Comparison of ENCODE assay signal across 8 cellular contexts in genomic region chr7:23373151-23374004, GRCh38.
DNase-seq lines count a peak whose midpoint lies in the region; ATAC-seq and TF ChIP-seq lines count a peak whose summit lies in the region.

No MANE protein-coding gene starts in this region.

- peak; percentile 57 for ATAC-seq in HG03196 (IDR thresholded peaks at IDR 0.05; ENCODE audit: unreplicated experiment)

- H3K4me3 ChIP-seq in lower leg skin (ENCODE audit: low read depth, poor library complexity, severe bottlenecking): no peak overlapping the region

- 67 to 74% methylated on average over 6 of the region's 6 CpGs for WGBS in lower leg skin, 2 donors

- intact Hi-C loops in lower leg skin (cut with DNase I; ENCODE audit: low total_unique reads): no loop called here

- TF ChIP-seq CTCF in lower leg skin (IDR thresholded peaks at IDR 0.05): no peak

- no peak for TF ChIP-seq POLR2A in lower leg skin (IDR thresholded peaks at IDR 0.05)

- peak; percentile 24 for DNase-seq in activated CD4-positive, alpha-beta T cell treated with anti-CD3 and anti-CD28 coated beads for 1 hour
- no peak for DNase-seq in activated CD4-positive, alpha-beta T cell treated with anti-CD3 and anti-CD28 coated beads, Interleukin-2, amount 50 U/mL, for 1 hour
- DNase-seq in T follicular helper cell (ENCODE audit: low read depth): peak; percentile 14
- peak; percentile 37 to 88 for DNase-seq in dermis microvascular lymphatic vessel endothelial cell (ENCODE audit: low read depth in 2 of 2)
- DNase-seq in epidermal melanocyte (ENCODE audit: insufficient read length, low spot score): no peak
- no peak for DNase-seq in SKM-1 (lab: John Stamatoyannopoulos, UW; ENCODE audit: unreplicated experiment)
- DNase-seq in lower leg skin (ENCODE audit: low spot score in 2 of 2): no peak

Comparison
In these comparisons a context has a peak if more than half of its experiments do, and no peak if none do; other contexts are left out.
1. DNase-seq: peak in activated CD4-positive, alpha-beta T cell treated with anti-CD3 and anti-CD28 coated beads for 1 hour (single experiment), T follicular helper cell (single experiment) and dermis microvascular lymphatic vessel endothelial cell (2 of 2); none in activated CD4-positive, alpha-beta T cell treated with anti-CD3 and anti-CD28 coated beads, Interleukin-2, amount 50 U/mL, for 1 hour (single experiment), epidermal melanocyte (single experiment), SKM-1 (single experiment) and lower leg skin (0 of 2).